Comparison of ENCODE assay signal across 11 cellular contexts in the genomic region with DNA sequence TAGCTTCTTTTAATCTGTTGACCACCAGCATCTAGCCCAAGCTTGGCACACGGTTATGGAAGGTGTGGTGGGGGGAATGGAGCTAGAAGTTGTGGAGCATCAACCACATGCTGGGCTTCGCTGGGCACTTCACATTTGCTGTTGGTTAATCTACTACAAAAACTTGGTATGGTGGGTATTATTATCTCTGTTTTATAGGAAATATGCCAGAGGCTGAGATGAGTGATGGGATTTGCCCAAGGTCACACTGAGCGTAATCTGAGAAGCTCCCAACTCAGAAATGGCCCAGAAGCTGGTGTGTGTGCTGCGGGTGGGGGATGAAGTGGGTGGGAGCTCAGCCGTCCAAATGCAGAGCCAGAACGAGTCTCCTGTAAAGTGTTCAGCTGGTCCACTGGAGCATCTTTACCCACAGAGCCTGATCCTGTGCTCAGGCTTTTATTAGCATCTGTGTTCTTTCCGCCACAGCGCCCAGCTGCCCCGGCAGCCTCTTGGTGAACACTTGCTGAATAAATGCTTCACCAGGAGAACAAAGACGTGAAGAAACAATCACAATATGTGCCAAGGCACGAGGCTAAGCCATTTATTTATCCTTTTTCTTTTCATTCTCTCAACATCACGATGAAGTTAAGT.
DNase-seq lines count a peak whose midpoint lies in the region; ATAC-seq and TF ChIP-seq lines count a peak whose summit lies in the region.
"Had no signal": no experiment of that assay in that cellular context is flagged by ENCODE, and none has a peak within 500 bp of the region (broad histone marks: within the 10 kb centered on the region; RNA-seq: fewer than 3 reads in every experiment).

No MANE protein-coding gene starts in this region.

- no peaks in the 10 kb centered on the region; the same call in 1 of the 2 replicates for H3K27me3 Mint-ChIP-seq in HFFc6 (ENCODE audit: insufficient read depth)
- peaks cover 17% of the 10 kb centered on the region for H3K27me3 Mint-ChIP-seq in T-helper 17 cell

- no peaks in the 10 kb centered on the region for H3K27me3 ChIP-seq in fibroblast of lung (ENCODE audit: control insufficient read depth, insufficient read depth, low read length)
- no peaks in the 10 kb centered on the region for H3K27me3 ChIP-seq in gastrocnemius medialis
- H3K27me3 ChIP-seq: testis had no signal

- ATAC-seq in gastrocnemius medialis (no peak), T-helper 17 cell (no peak), GM21367 (IDR thresholded peaks at IDR 0.05; ENCODE audit: unreplicated experiment) (no peak)

- peak overlapping the region; percentile 79 for H3K27ac ChIP-seq in fibroblast of lung (ENCODE audit: insufficient read depth, low read length)
- peak overlapping the region; percentile 80 to 89 (median 84) for H3K27ac ChIP-seq in gastrocnemius medialis

- TF ChIP-seq CTCF in HFFc6 (IDR thresholded peaks at IDR 0.05) (no peak), fibroblast of lung (conservative IDR thresholded peaks at IDR 0.05 in 1 of 2, IDR thresholded peaks at IDR 0.05 in 1 of 2; ENCODE audit: low read depth in 1 of 2, low read length in 2 of 2) (no peak), gastrocnemius medialis (IDR thresholded peaks at IDR 0.05 in 4 of 5, conservative IDR thresholded peaks at IDR 0.05 in 1 of 5) (no peak)

- no peak for TF ChIP-seq POLR2A in gastrocnemius medialis (IDR thresholded peaks at IDR 0.05)

- H4K20me1 ChIP-seq in fibroblast of lung (ENCODE audit: control insufficient read depth, extremely low read depth, insufficient read depth, low read length), result no peaks in the 10 kb centered on the region

- H3K9me3 ChIP-seq in fibroblast of lung (ENCODE audit: control insufficient read depth, insufficient read depth, low read depth, low read length), result no peaks in the 10 kb centered on the region
- H3K9me3 ChIP-seq in gastrocnemius medialis, result no peaks in the 10 kb centered on the region
- no peaks in the 10 kb centered on the region for H3K9me3 ChIP-seq in T-helper 17 cell (ENCODE audit: control insufficient read depth, low read length, poor library complexity, severe bottlenecking)
- H3K9me3 ChIP-seq: testis had no signal

- no peak for DNase-seq in HFFc6
- peak; percentile 46 for DNase-seq in NCI-H524 treated with DMSO at 0.1 percent for 48 hours (lab: John Stamatoyannopoulos, UW)
- no peak for DNase-seq in fibroblast of lung (ENCODE audit: low read depth in 2 of 2)
- DNase-seq in gastrocnemius medialis, result no peak
- DNase-seq in T-helper 17 cell, result no peak
- no peak for DNase-seq in COLO829 (ENCODE audit: low spot score)
- DNase-seq: activated CD4-positive, alpha-beta T cell treated with anti-CD3 and anti-CD28 coated beads, Interleukin-2, amount 50 U/mL, for 48 hours; NCI-H526 treated with DMSO at 0.1 percent for 48 hours had no signal

- no peaks in the 10 kb centered on the region for H3K9me3 Mint-ChIP-seq in HFFc6
- H3K9me3 Mint-ChIP-seq: neural crest cell had no signal

- H3K4me1 ChIP-seq in fibroblast of lung (ENCODE audit: control insufficient read depth, extremely low read depth, insufficient read depth, low read length), result peaks cover 13% of the 10 kb centered on the region
- peaks cover 58 to 61% of the 10 kb centered on the region in 2 donors for H3K4me1 ChIP-seq in gastrocnemius medialis

- H2AFZ ChIP-seq in fibroblast of lung (ENCODE audit: low read length), result no peak overlapping the region

- H3K36me3 ChIP-seq in fibroblast of lung (ENCODE audit: control insufficient read depth, insufficient read depth, low read length), result no peaks in the 10 kb centered on the region
- no peaks in the 10 kb centered on the region for H3K36me3 ChIP-seq in gastrocnemius medialis

- H3K4me3 ChIP-seq in fibroblast of lung (replicated peaks in 1 of 4; ENCODE audit: control extremely low read depth in 1 of 4, insufficient read depth in 1 of 4, low read depth in 3 of 4, low read length in 4 of 4) (no peak overlapping the region), gastrocnemius medialis (no peak overlapping the region)
- H3K4me3 ChIP-seq: testis had no signal

- H3K9ac ChIP-seq in fibroblast of lung (ENCODE audit: insufficient read depth, low read length), result no peak overlapping the region

- in situ Hi-C loops in gastrocnemius medialis (cut with MboI; ENCODE audit: low sequenced_read_pairs in 4 of 4), result loop anchor here in 2 of 4 donors (25.0 kb wide), 2 partner anchors 95 to 405 kb away; a partner anchor contains a TSS

- H3K79me2 ChIP-seq in fibroblast of lung (ENCODE audit: control insufficient read depth, insufficient read depth, low read length), result no peaks in the 10 kb centered on the region

- peak overlapping the region; percentile 87 for H3K27ac Mint-ChIP-seq in HFFc6
- no peak overlapping the region for H3K27ac Mint-ChIP-seq in T-helper 17 cell

- intact Hi-C loops in gastrocnemius medialis (cut with DNase I; ENCODE audit: low total_unique reads), result loop anchor here (5.0 kb wide), 4 partner anchors 85 to 415 kb away; a partner anchor contains a TSS

- peaks cover 77% of the 10 kb centered on the region for H3K4me1 Mint-ChIP-seq in HFFc6 (ENCODE audit: low read depth)
- H3K4me1 Mint-ChIP-seq in T-helper 17 cell, result peaks cover 5% of the 10 kb centered on the region

- H3K36me3 Mint-ChIP-seq in HFFc6 (ENCODE audit: low read depth) (peaks cover 7% of the 10 kb centered on the region), T-helper 17 cell (ENCODE audit: low read depth) (peaks cover 2% of the 10 kb centered on the region)

- no peak overlapping the region for H3K4me2 ChIP-seq in fibroblast of lung (ENCODE audit: extremely low read depth, insufficient read depth, low read length)

- H3K4me3 Mint-ChIP-seq in HFFc6 (no peak overlapping the region), T-helper 17 cell (no peak overlapping the region)
- H3K4me3 Mint-ChIP-seq: neural crest cell had no signal
